ENCODE assay signal across 16 cellular contexts in the genomic region with DNA sequence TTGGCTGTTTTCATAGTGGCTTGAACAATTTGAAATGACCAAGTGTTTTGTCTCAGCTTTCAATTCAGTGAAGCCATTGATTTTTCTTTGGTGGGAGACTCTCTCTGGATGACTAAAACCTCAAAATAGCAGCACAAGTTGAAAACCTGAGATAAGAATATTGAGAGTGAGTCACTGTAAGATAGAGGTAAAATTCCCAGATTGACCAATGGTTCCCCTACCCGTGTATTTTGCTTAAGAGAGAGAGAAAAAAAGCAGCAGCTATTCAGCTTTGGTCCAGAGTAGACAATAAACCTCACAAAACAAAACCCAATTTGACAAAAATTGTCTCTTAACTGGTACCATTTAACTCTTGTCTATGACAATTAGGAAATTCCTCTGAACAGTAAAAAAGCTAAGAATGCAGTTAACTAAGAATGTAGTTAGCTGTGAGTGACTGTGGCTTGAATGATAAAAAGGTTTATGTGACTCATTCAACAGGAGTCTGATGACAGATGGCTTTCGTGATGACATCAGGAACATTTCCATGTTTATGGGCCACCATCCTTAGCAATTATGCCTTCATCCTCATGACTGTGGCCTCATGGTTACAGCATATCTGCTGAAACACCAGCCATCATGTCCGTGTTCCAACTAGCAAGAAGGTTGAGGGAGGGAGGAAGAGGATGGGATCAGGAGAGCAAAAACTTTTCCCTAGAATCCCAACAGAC.
DNase-seq lines count a peak whose midpoint lies in the region; FAIRE-seq and TF ChIP-seq lines count a peak whose summit lies in the region.
"Had no signal": no experiment of that assay in that cellular context is flagged by ENCODE, and none has a peak within 500 bp of the region (broad histone marks: within the 10 kb centered on the region; RNA-seq: fewer than 3 reads in every experiment).

No MANE protein-coding gene starts in this region.

- H3K4me1 ChIP-seq in Caco-2 (peaks cover 18% of the 10 kb centered on the region), adrenal gland (replicated peaks in 1 of 2) (no peaks in the 10 kb centered on the region)
- H3K4me1 ChIP-seq: sigmoid colon, stomach had no signal

- TF ChIP-seq CTCF in Caco-2 (IDR thresholded peaks at IDR 0.05; ENCODE audit: insufficient read depth in 1 of 2, low read depth in 1 of 2, low read length in 1 of 2, severe bottlenecking in 1 of 2, unreplicated experiment in 1 of 2) (no peak), GM20000 (IDR thresholded peaks at IDR 0.05; ENCODE audit: extremely low read depth, missing control alignments) (no peak), adrenal gland (IDR thresholded peaks at IDR 0.05) (no peak)

- peak overlapping the region; percentile 79 for H3K27ac Mint-ChIP-seq in Caco-2 (ENCODE audit: unreplicated experiment)
- H3K27ac Mint-ChIP-seq: activated naive CD4-positive, alpha-beta T cell treated with anti-CD3 and anti-CD28 coated beads for 36 hours had no signal

- 0 out of 2 replicates have a peak, but pooled peaks cover 9% of the 10 kb centered on the region for H3K9me3 ChIP-seq in Caco-2
- no peaks in the 10 kb centered on the region for H3K9me3 ChIP-seq in adrenal gland (replicated peaks in 1 of 3)
- H3K9me3 ChIP-seq: stomach had no signal

- CTCF ChIA-PET in Caco-2 (lab: Charles Lee), result no interaction called here

- peaks cover 5% of the 10 kb centered on the region for H3K36me3 Mint-ChIP-seq in Caco-2 (ENCODE audit: insufficient read depth, unreplicated experiment)

- POLR2A ChIA-PET in Caco-2 (lab: Charles Lee), result no interaction called here

- no peak for FAIRE-seq in GM19239 (lab: Jason Lieb, UNC)
- FAIRE-seq: colon had no signal

- DNase-seq in Caco-2, result no peak
- peak; percentile 22 for DNase-seq in HS-27A (ENCODE audit: low read depth)
- peak; percentile 78 for DNase-seq in astrocyte of the hippocampus (ENCODE audit: low read depth, low spot score)
- DNase-seq in kidney glomerular epithelial cell (lab: John Stamatoyannopoulos, UW), result peak; percentile 58
- no peak for DNase-seq in GM19239 (ENCODE audit: insufficient read length, low spot score)
- no peak for DNase-seq in NCI-H748 treated with DMSO at 0.1 percent for 48 hours (lab: John Stamatoyannopoulos, UW)
- no peak for DNase-seq in GM20000 (ENCODE audit: low spot score)
- no peak for DNase-seq in adrenal gland
- DNase-seq: activated naive CD4-positive, alpha-beta T cell treated with anti-CD3 and anti-CD28 coated beads for 36 hours; GDM1; NCI-H524; SHP77; sigmoid colon; stomach had no signal

- H3K27me3 Mint-ChIP-seq in Caco-2 (ENCODE audit: insufficient read depth, unreplicated experiment), result no peaks in the 10 kb centered on the region

- peaks cover 19% of the 10 kb centered on the region for H3K4me1 Mint-ChIP-seq in Caco-2 (ENCODE audit: low read depth, unreplicated experiment)

- no peak overlapping the region for H3K4me3 ChIP-seq in Caco-2 (ENCODE audit: low read depth, low read length)
- no peak overlapping the region for H3K4me3 ChIP-seq in adrenal gland
- H3K4me3 ChIP-seq: BLaER1 treated with 17β-estradiol and CSF1 and Interleukin-3, amounts not matched to agents 10 nM and 100 nM; sigmoid colon; stomach had no signal

- BruUV-seq in Caco-2 (replicated peaks; lab: Mats Ljungman, UMichigan), result no TSS peak

- H3K27ac ChIP-seq in adrenal gland, result no peak overlapping the region
- H3K27ac ChIP-seq: BLaER1 treated with 17β-estradiol and CSF1 and Interleukin-3, amounts not matched to agents 10 nM and 100 nM; sigmoid colon; stomach had no signal

- H3K36me3 ChIP-seq in Caco-2 (ENCODE audit: control insufficient read depth, insufficient read depth, low read length) (no peaks in the 10 kb centered on the region), adrenal gland (replicated peaks in 1 of 2) (no peaks in the 10 kb centered on the region)
- H3K36me3 ChIP-seq: BLaER1 treated with 17β-estradiol and CSF1 and Interleukin-3, amounts not matched to agents 10 nM and 100 nM; sigmoid colon; stomach had no signal

- H3K9me3 Mint-ChIP-seq in Caco-2 (ENCODE audit: unreplicated experiment), result peaks cover 33% of the 10 kb centered on the region
- H3K9me3 Mint-ChIP-seq: activated naive CD4-positive, alpha-beta T cell treated with anti-CD3 and anti-CD28 coated beads for 36 hours had no signal

- H3K27me3 ChIP-seq in Caco-2 (replicated peaks; ENCODE audit: control insufficient read depth, insufficient read depth, low read length) (no peaks in the 10 kb centered on the region), adrenal gland (no peaks in the 10 kb centered on the region)
- H3K27me3 ChIP-seq: BLaER1 treated with 17β-estradiol and CSF1 and Interleukin-3, amounts not matched to agents 10 nM and 100 nM; sigmoid colon; stomach had no signal

- 76 to 81% (median 80%) methylated on average over 3 of the region's 3 CpGs for WGBS in adrenal gland, 4 donors

- intact Hi-C loops in Caco-2 (cut with micrococcal nuclease; ENCODE audit: unreplicated experiment), result no loop called here
- intact Hi-C loops in adrenal gland (cut with DNase I), result no loop called here

- TF ChIP-seq POLR2A in adrenal gland (IDR thresholded peaks at IDR 0.05), result no peak

- H3K4me3 Mint-ChIP-seq in Caco-2 (ENCODE audit: unreplicated experiment), result peak overlapping the region; percentile 25
- H3K4me3 Mint-ChIP-seq: activated naive CD4-positive, alpha-beta T cell treated with anti-CD3 and anti-CD28 coated beads for 36 hours had no signal

Comparison
In these comparisons a context has a peak if more than half of its experiments do, and no peak if none do; other contexts are left out.
1. DNase-seq: peak in HS-27A (single experiment), astrocyte of the hippocampus (single experiment) and kidney glomerular epithelial cell (single experiment); none in Caco-2 (0 of 2), GM19239 (single experiment), NCI-H748 treated with DMSO at 0.1 percent for 48 hours (single experiment), GM20000 (single experiment) and adrenal gland (0 of 7).